ENCODE assay signal across 1 cellular context in the genomic region with DNA sequence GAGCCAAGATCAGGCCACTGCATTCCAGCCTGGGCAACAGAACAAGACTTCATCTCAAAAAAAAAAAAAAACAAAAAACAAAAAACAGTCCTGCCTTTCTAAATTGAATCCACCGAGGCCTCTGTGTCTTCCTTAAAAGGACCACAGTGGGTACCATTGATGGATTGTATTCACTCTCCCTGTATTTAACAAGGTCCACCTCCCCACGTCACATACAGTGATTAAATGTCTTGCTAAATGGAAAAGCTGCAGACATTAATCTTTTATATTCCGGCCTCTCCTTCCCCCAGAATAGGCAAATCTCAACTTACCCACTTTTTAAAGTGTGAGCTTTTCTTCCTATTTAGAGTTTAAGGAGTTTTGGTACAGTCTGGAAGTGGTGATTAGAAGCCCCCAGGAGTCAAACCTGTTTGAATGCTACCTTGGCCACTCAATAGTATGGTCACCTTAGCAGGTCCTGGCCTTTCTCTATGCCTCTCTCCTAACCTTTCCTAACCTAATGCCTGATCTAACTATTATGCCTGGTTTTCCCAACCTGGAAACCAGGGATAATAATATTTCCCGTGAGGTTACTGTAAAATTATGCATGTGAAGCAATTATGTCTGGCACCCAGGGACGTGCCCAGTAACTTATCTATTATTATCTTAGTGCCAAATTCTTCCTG.
TF ChIP-seq lines count a peak whose summit lies in the region.

No MANE protein-coding gene starts in this region.

TF ChIP-seq in HCT116, 20 proteins besides CTCF, POLR2A, EP300 and RAD21 (continued from another document):
- TF ChIP-seq, protein P1, sequence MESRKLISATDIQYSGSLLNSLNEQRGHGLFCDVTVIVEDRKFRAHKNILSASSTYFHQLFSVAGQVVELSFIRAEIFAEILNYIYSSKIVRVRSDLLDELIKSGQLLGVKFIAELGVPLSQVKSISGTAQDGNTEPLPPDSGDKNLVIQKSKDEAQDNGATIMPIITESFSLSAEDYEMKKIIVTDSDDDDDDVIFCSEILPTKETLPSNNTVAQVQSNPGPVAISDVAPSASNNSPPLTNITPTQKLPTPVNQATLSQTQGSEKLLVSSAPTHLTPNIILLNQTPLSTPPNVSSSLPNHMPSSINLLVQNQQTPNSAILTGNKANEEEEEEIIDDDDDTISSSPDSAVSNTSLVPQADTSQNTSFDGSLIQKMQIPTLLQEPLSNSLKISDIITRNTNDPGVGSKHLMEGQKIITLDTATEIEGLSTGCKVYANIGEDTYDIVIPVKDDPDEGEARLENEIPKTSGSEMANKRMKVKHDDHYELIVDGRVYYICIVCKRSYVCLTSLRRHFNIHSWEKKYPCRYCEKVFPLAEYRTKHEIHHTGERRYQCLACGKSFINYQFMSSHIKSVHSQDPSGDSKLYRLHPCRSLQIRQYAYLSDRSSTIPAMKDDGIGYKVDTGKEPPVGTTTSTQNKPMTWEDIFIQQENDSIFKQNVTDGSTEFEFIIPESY (IDR thresholded peaks at IDR 0.05; ENCODE audit: extremely low read depth, insufficient replicate concordance, low read length), result no peak
- TF ChIP-seq CEBPB (IDR thresholded peaks at IDR 0.05; ENCODE audit: low read depth), result no peak
- no peak for TF ChIP-seq JUND (IDR thresholded peaks at IDR 0.05)
- no peak for TF ChIP-seq CBX3 (IDR thresholded peaks at IDR 0.05; ENCODE audit: low read depth)
- no peak for TF ChIP-seq SRF (IDR thresholded peaks at IDR 0.05; ENCODE audit: low read depth)
- TF ChIP-seq YY1 (IDR thresholded peaks at IDR 0.05; ENCODE audit: extremely low read depth, insufficient replicate concordance, low read depth, low read length), result no peak
- no peak for TF ChIP-seq SIN3A (IDR thresholded peaks at IDR 0.05; ENCODE audit: low read depth)
